20 cellular contexts compared by ENCODE assay signal in genomic region chr6:16925461-16925860, GRCh38.
A peak's percentile ranks its signal among the peaks of the same experiment; 100 is the strongest.
DNase-seq lines count a peak whose midpoint lies in the region; ATAC-seq and TF ChIP-seq lines count a peak whose summit lies in the region.
"Had no signal": no experiment of that assay in that cellular context is flagged by ENCODE, and none has a peak within 500 bp of the region (broad histone marks: within the 10 kb centered on the region; RNA-seq: fewer than 3 reads in every experiment).

No MANE protein-coding gene starts in this region.

- H3K36me3 ChIP-seq in GM23248 (ENCODE audit: low read depth) (no peaks in the 10 kb centered on the region), SJSA1 (no peaks in the 10 kb centered on the region), left ventricle myocardium inferior (no peaks in the 10 kb centered on the region)
- H3K36me3 ChIP-seq: BLaER1, SJCRH30 had no signal

- peak; percentile 74 for DNase-seq in AG10803 (ENCODE audit: low read depth)
- peak; percentile 70 for DNase-seq in GM23248
- DNase-seq in SJSA1 (ENCODE audit: low read depth in 1 of 2, low spot score in 2 of 2): peak; percentile 60 to 77
- DNase-seq in fibroblast of gingiva (ENCODE audit: low read depth): peak; percentile 84
- DNase-seq in left ventricle myocardium inferior: no peak
- DNase-seq in retina: no peak
- no peak for DNase-seq in SK-N-DZ (ENCODE audit: low spot score)
- DNase-seq: Calu3; CD4-positive, alpha-beta memory T cell; DMS53; H9; NCI-H1417; NCI-H187 treated with DMSO at 0.1 percent for 48 hours; NCI-H345; NCI-H526; PC-9; SJCRH30 had no signal

- in situ Hi-C loops in GM23248 (cut with MboI): no loop called here

- WGBS in GM23248 (ENCODE audit: low coverage in 1 of 2, low lambda C conversion rate in 2 of 2, missing lambda C conversion rate in 2 of 2), 2 experiments: 7 to 11% methylated on average over 4 of the region's 4 CpGs

- no peaks in the 10 kb centered on the region for H4K20me1 ChIP-seq in GM23248 (ENCODE audit: insufficient read depth)
- H4K20me1 ChIP-seq: BLaER1 had no signal

- ATAC-seq in HG03520 (IDR thresholded peaks at IDR 0.05; ENCODE audit: unreplicated experiment): no peak
- ATAC-seq: K562 had no signal

- H3K9ac ChIP-seq in GM23248: peak overlapping the region; percentile 3; the same call in 1 of the 2 replicates
- H3K9ac ChIP-seq: BLaER1 had no signal

- no peak overlapping the region for H3K4me3 ChIP-seq in AG10803 (ENCODE audit: low read length)
- H3K4me3 ChIP-seq in GM23248: no peak overlapping the region
- H3K4me3 ChIP-seq in SJSA1: no peak overlapping the region
- H3K4me3 ChIP-seq in left ventricle myocardium inferior: no peak overlapping the region
- H3K4me3 ChIP-seq: BLaER1, K562, PC-9, SJCRH30 had no signal

- H3K4me1 ChIP-seq in GM23248 (ENCODE audit: insufficient read depth) (peaks cover 21% of the 10 kb centered on the region), SJSA1 (replicated peaks) (peaks cover 42% of the 10 kb centered on the region), left ventricle myocardium inferior (no peaks in the 10 kb centered on the region)
- H3K4me1 ChIP-seq: BLaER1 had no signal

- intact Hi-C loops in left ventricle myocardium inferior (cut with micrococcal nuclease): no loop called here

- peaks cover 21% of the 10 kb centered on the region for H3F3A ChIP-seq in GM23248 (ENCODE audit: insufficient read depth)

- no peaks in the 10 kb centered on the region for H3K9me3 ChIP-seq in GM23248 (ENCODE audit: low read depth)
- H3K9me3 ChIP-seq in SJSA1 (replicated peaks): no peaks in the 10 kb centered on the region
- no peaks in the 10 kb centered on the region for H3K9me3 ChIP-seq in left ventricle myocardium inferior (replicated peaks)
- H3K9me3 ChIP-seq: BLaER1, SJCRH30 had no signal

- H2AFZ ChIP-seq in GM23248: peak overlapping the region; percentile 33
- H2AFZ ChIP-seq: PC-9 had no signal

- no peaks in the 10 kb centered on the region for H3K79me2 ChIP-seq in GM23248 (ENCODE audit: insufficient read depth)

- H3K9me2 ChIP-seq in GM23248 (ENCODE audit: insufficient read depth): no peaks in the 10 kb centered on the region

- no peak for TF ChIP-seq CTCF in AG10803 (conservative IDR thresholded peaks at IDR 0.05; ENCODE audit: low read length)
- TF ChIP-seq CTCF in left ventricle myocardium inferior (IDR thresholded peaks at IDR 0.05; ENCODE audit: borderline replicate concordance): no peak

- H3K27me3 ChIP-seq in GM23248 (replicated peaks; ENCODE audit: insufficient read depth): no peaks in the 10 kb centered on the region
- no peaks in the 10 kb centered on the region for H3K27me3 ChIP-seq in SJSA1 (replicated peaks)
- no peaks in the 10 kb centered on the region for H3K27me3 ChIP-seq in left ventricle myocardium inferior (ENCODE audit: low read depth)
- H3K27me3 ChIP-seq: BLaER1, SJCRH30 had no signal

- H3K27ac ChIP-seq in GM23248 (peak overlapping the region; percentile 26), SJSA1 (peak overlapping the region; percentile 83), left ventricle myocardium inferior (replicated peaks) (no peak overlapping the region)
- H3K27ac ChIP-seq: BLaER1, PC-9, SJCRH30 had no signal

- H3K4me2 ChIP-seq in GM23248 (ENCODE audit: unreplicated experiment): no peak overlapping the region
- H3K4me2 ChIP-seq: BLaER1, PC-9 had no signal

Comparison
In these comparisons a context has a peak if more than half of its experiments do, and no peak if none do; other contexts are left out.
1. DNase-seq: peak in AG10803 (single experiment), GM23248 (single experiment), SJSA1 (2 of 2) and fibroblast of gingiva (single experiment); none in left ventricle myocardium inferior (single experiment), retina (single experiment) and SK-N-DZ (single experiment).